ENCODE assay signal across 1 cellular context in the genomic region with DNA sequence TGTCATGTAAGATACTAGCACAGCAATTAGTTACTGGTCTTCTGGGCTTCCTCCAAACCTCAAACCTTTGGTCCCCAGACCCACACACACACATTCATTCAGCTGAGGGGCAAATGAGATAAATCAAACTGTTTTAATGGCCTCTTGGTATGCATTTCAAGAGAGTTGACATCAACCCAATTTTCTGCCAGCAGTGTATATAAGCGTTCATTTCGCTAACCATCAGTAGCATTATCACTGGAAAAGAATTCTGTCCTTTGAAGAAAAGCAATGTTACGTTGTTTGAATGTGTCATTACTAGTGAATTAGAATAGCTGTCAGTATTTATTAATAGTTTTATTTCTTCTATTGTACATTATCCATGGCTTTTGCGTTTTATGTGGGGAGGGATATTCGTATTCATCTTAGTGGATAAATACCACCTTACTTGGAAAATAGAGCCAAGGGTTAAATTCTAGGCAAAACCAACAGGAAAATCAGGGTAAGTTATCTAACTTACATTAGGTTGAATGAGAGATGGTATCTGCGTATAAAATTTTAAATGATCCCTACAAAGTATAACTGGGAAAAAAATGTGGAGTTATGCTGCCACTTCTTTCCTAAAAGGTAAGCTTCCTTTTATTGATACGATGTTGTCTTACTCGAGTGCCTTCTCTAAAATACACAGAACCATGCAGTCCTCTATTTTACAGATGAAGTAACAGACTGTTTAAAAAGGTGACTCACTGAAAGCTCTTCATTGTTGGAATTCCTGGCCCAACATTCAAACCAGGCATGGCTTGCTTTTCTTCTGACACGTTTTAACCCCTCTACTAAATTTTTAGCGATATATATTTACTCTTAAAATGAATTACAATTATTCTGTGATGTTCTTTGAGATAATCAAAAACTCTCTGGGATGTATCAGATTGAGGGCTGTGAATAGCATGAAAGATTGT.
TF ChIP-seq lines count a peak whose summit lies in the region.

No MANE protein-coding gene starts in this region.

TF ChIP-seq in A549, 52 proteins besides CTCF, POLR2A, EP300 and RAD21:
- TF ChIP-seq, protein P1, sequence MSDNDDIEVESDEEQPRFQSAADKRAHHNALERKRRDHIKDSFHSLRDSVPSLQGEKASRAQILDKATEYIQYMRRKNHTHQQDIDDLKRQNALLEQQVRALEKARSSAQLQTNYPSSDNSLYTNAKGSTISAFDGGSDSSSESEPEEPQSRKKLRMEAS (IDR thresholded peaks at IDR 0.05) = peak; percentile 54
- peak; percentile 40; the same call in 1 of the 2 replicates for TF ChIP-seq JUNB (IDR thresholded peaks at IDR 0.05)
- TF ChIP-seq ZFP36 (IDR thresholded peaks at IDR 0.05; ENCODE audit: borderline replicate concordance, partially characterized antibody) = no peak
- TF ChIP-seq GATA3 (IDR thresholded peaks at IDR 0.05; ENCODE audit: borderline replicate concordance) = peak; percentile 36; the same call in 1 of the 2 replicates
- TF ChIP-seq FOSL2 (IDR thresholded peaks at IDR 0.05) = peak; percentile 67
- TF ChIP-seq FOSL2 (CRISPR knock-in tag; IDR thresholded peaks at IDR 0.05) = peak; percentile 88
- TF ChIP-seq CEBPB (IDR thresholded peaks at IDR 0.05) = peak; percentile 30 to 62; a peak in 2 of 4 replicates
